ENCODE assay signal across 21 cellular contexts in genomic region chr12:120793357-120793756, GRCh38.
"Had no signal": no experiment of that assay in that cellular context is flagged by ENCODE, and none has a peak within 500 bp of the region (broad histone marks: within the 10 kb centered on the region; RNA-seq: fewer than 3 reads in every experiment).

No MANE protein-coding gene starts in this region.

- H3K27me3 Mint-ChIP-seq: naive B cell; naive thymus-derived CD8-positive, alpha-beta T cell had no signal

- H3K27ac ChIP-seq: coronary artery, dorsolateral prefrontal cortex, esophagus squamous epithelium, gastrocnemius medialis, heart right ventricle, left lung, lower lobe of right lung had no signal

- H3K4me1 ChIP-seq: esophagus squamous epithelium had no signal

- H3K4me3 ChIP-seq: coronary artery, dorsolateral prefrontal cortex, esophagus squamous epithelium, gastrocnemius medialis, heart right ventricle, left lung, lower lobe of right lung, mucosa of descending colon had no signal

- ATAC-seq: gastrocnemius medialis; heart right ventricle; left cardiac atrium; left lung; lower lobe of right lung; mucosa of descending colon; naive thymus-derived CD8-positive, alpha-beta T cell had no signal

- H3K27ac Mint-ChIP-seq: mesothelial cell of epicardium had no signal

- H3K36me3 ChIP-seq: gastrocnemius medialis, left lung had no signal

- H3K27me3 ChIP-seq: dorsolateral prefrontal cortex, esophagus squamous epithelium, gastrocnemius medialis, heart right ventricle, left lung had no signal

- DNase-seq: dermis blood vessel endothelial cell; dorsolateral prefrontal cortex; effector CD4-positive, alpha-beta T cell; effector memory CD4-positive, alpha-beta T cell; esophagus squamous epithelium; foreskin fibroblast; foreskin melanocyte; gastrocnemius medialis; glutamatergic neuron; head of caudate nucleus; heart right ventricle; hippocampal formation; left cardiac atrium; left lung; lower lobe of right lung; mesenchymal stem cell; mucosa of descending colon; naive B cell; naive thymus-derived CD8-positive, alpha-beta T cell had no signal

- H3K9me3 ChIP-seq: gastrocnemius medialis had no signal

- H3K4me3 Mint-ChIP-seq: mesothelial cell of epicardium; naive thymus-derived CD8-positive, alpha-beta T cell had no signal
